ENCODE assay signal across 1 cellular context in genomic region chr7:1026721-1027151, GRCh38.
TF ChIP-seq lines count a peak whose summit lies in the region.

No MANE protein-coding gene starts in this region.

TF ChIP-seq in GM12878, 131 proteins besides CTCF, POLR2A, EP300 and RAD21 (continued from another document):
- TF ChIP-seq PRDM15 (CRISPR knock-in tag; IDR thresholded peaks at IDR 0.05) (no peak), CBFB (IDR thresholded peaks at IDR 0.05; ENCODE audit: low read depth) (no peak), CHD1 (IDR thresholded peaks at IDR 0.05; ENCODE audit: low read depth, low read length) (0 out of 2 replicates have a peak, but pooled peaks have one; percentile 40), CREM (IDR thresholded peaks at IDR 0.05; ENCODE audit: low read depth) (no peak), ZNF24 (IDR thresholded peaks at IDR 0.05) (no peak), SP1 (IDR thresholded peaks at IDR 0.05; ENCODE audit: low read depth, low read length) (no peak), MTA3 (IDR thresholded peaks at IDR 0.05; ENCODE audit: borderline replicate concordance, low read length) (no peak), EED (IDR thresholded peaks at IDR 0.05; ENCODE audit: low read depth) (0 out of 2 replicates have a peak, but pooled peaks have one; percentile 10), ZNF687 (IDR thresholded peaks at IDR 0.05) (peak; percentile 32; the same call in 1 of the 2 replicates), NFYA (IDR thresholded peaks at IDR 0.05; ENCODE audit: borderline replicate concordance, low read depth, low read length) (no peak), RELB (IDR thresholded peaks at IDR 0.05; ENCODE audit: low read depth) (no peak), JUNB (IDR thresholded peaks at IDR 0.05) (no peak), TBL1XR1 (IDR thresholded peaks at IDR 0.05; ENCODE audit: low read depth, low read length) (no peak), IKZF1 (conservative IDR thresholded peaks at IDR 0.05) (no peak), BCL11A (IDR thresholded peaks at IDR 0.05; ENCODE audit: low read depth, low read length) (no peak), EZH2 (IDR thresholded peaks at IDR 0.05; ENCODE audit: borderline replicate concordance, control insufficient read depth, low read depth, low read length) (no peak), REST (IDR thresholded peaks at IDR 0.05; ENCODE audit: low read depth, low read length) (no peak), MXI1 (IDR thresholded peaks at IDR 0.05; ENCODE audit: low read depth, low read length) (no peak), RUNX3 (IDR thresholded peaks at IDR 0.05; ENCODE audit: low read length) (no peak), MEF2B (IDR thresholded peaks at IDR 0.05; ENCODE audit: partially characterized antibody, poor library complexity, severe bottlenecking) (peak; percentile 10), POLR2AphosphoS5 (IDR thresholded peaks at IDR 0.05; ENCODE audit: low read length) (no peak), CBX5 (IDR thresholded peaks at IDR 0.05; ENCODE audit: low read depth) (no peak), PKNOX1 (IDR thresholded peaks at IDR 0.05) (no peak), HCFC1 (IDR thresholded peaks at IDR 0.05; ENCODE audit: low read length) (no peak), TAF1 (IDR thresholded peaks at IDR 0.05; ENCODE audit: borderline replicate concordance, low read depth, low read length) (no peak), RCOR1 (conservative IDR thresholded peaks at IDR 0.05; ENCODE audit: low read depth, low read length) (no peak), DPF2 (IDR thresholded peaks at IDR 0.05) (no peak), CHD2 (IDR thresholded peaks at IDR 0.05; ENCODE audit: borderline replicate concordance, low read depth, low read length) (no peak), SMAD1 (IDR thresholded peaks at IDR 0.05; ENCODE audit: low read depth, partially characterized antibody) (no peak), MEF2A (IDR thresholded peaks at IDR 0.05; ENCODE audit: insufficient read depth, low read depth, low read length) (no peak), ASH2L (IDR thresholded peaks at IDR 0.05; ENCODE audit: borderline replicate concordance, low read depth) (no peak), NKRF (conservative IDR thresholded peaks at IDR 0.05) (no peak), SMAD5 (IDR thresholded peaks at IDR 0.05; ENCODE audit: low read depth) (no peak), SKIL (IDR thresholded peaks at IDR 0.05; ENCODE audit: low read depth, poor library complexity, severe bottlenecking) (no peak)
